In the genomic region with DNA sequence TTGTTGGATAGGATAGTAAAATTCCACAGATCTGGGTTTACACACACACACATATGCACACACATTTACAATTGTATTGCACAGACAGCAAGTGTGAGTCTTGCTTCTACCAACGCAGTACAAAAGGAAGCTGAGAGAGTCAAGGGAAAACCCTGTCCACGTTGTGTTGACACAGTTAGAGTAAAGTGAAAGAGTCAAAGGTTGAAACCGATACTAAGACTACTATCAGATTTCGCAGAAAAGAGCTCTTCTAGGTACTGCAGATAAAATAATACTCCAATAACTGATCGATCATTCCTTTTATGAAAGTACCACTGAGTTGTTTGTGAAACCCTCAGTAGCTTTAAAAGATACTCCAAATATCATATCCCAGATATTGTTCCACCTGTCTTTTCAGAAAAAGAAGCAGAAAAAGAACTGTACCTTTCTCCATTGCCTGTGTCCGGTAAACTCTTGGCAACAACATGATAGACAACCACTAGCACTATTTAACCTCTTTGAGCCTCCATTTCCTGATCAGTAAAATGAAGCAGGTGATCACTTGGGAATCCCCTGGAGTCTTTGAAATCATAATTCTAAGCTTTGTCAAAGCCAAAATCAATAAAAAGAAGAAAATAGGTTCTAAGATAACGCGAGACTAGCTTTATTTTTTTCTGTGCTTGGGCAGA, we compare ENCODE assay signal across 8 cellular contexts.
DNase-seq lines count a peak whose midpoint lies in the region; ATAC-seq and TF ChIP-seq lines count a peak whose summit lies in the region.

No MANE protein-coding gene starts in this region.

- no peaks in the 10 kb centered on the region for H3K9me3 ChIP-seq in CD4-positive, CD25-positive, alpha-beta regulatory T cell (ENCODE audit: control insufficient read depth in 2 of 2, low read length in 2 of 2)
- H3K9me3 ChIP-seq in heart left ventricle, result peaks cover 0 to 12% (median 0%) of the 10 kb centered on the region in 12 donors
- H3K9me3 ChIP-seq in aorta (ENCODE audit: control insufficient read depth, low read length), result no peaks in the 10 kb centered on the region
- peaks cover 0 to 7% (median 0%) of the 10 kb centered on the region in 11 donors for H3K9me3 ChIP-seq in heart right ventricle

- TF ChIP-seq POLR2A in heart left ventricle (IDR thresholded peaks at IDR 0.05), result no peak

- CTCF ChIA-PET in activated CD4-positive, alpha-beta memory T cell treated with anti-CD3 and anti-CD28 coated beads for 36 hours (lab: Charles Lee), result interaction anchor here (1.0 to 1.9 kb wide), 6 partner anchors 16 to 298 kb away, joined by 3 to 6 read pairs (median 4); no protein-coding TSS in a partner anchor

- H3K4me3 ChIP-seq in CD4-positive, CD25-positive, alpha-beta regulatory T cell (ENCODE audit: low read depth, low read length), result peak overlapping the region; percentile 88
- H3K4me3 ChIP-seq in heart left ventricle, result no peak overlapping the region
- H3K4me3 ChIP-seq in aorta (ENCODE audit: low read length in 2 of 2), result no peak overlapping the region
- no peak overlapping the region for H3K4me3 ChIP-seq in heart right ventricle

- TF ChIP-seq CTCF in heart left ventricle (IDR thresholded peaks at IDR 0.05) (no peak), heart right ventricle (IDR thresholded peaks at IDR 0.05) (no peak)

- no peaks in the 10 kb centered on the region for H3K36me3 ChIP-seq in CD4-positive, CD25-positive, alpha-beta regulatory T cell (ENCODE audit: control insufficient read depth, insufficient read depth, low read length)
- H3K36me3 ChIP-seq in heart left ventricle (no peaks in the 10 kb centered on the region), aorta (ENCODE audit: control insufficient read depth in 1 of 2, insufficient read depth in 2 of 2, low read length in 1 of 2) (no peaks in the 10 kb centered on the region), heart right ventricle (no peaks in the 10 kb centered on the region)

- peaks cover 29 to 63% (median 46%) of the 10 kb centered on the region in 4 donors for H3K4me1 Mint-ChIP-seq in CD4-positive, CD25-positive, alpha-beta regulatory T cell
- H3K4me1 Mint-ChIP-seq in activated CD4-positive, alpha-beta memory T cell treated with anti-CD3 and anti-CD28 coated beads for 36 hours (ENCODE audit: low read depth), result peaks cover 54% of the 10 kb centered on the region

- peaks cover 43% of the 10 kb centered on the region for H3K4me1 ChIP-seq in CD4-positive, CD25-positive, alpha-beta regulatory T cell (ENCODE audit: control insufficient read depth, insufficient read depth, low read length, poor library complexity, severe bottlenecking)
- H3K4me1 ChIP-seq in heart left ventricle (peaks cover 0 to 11% (median 0%) of the 10 kb centered on the region in 12 donors), aorta (ENCODE audit: control insufficient read depth in 1 of 2, insufficient read depth in 2 of 2, low read length in 2 of 2) (no peaks in the 10 kb centered on the region), heart right ventricle (peaks cover 0 to 4% (median 0%) of the 10 kb centered on the region in 9 donors)

- H3K27ac Mint-ChIP-seq in CD4-positive, CD25-positive, alpha-beta regulatory T cell, result peak overlapping the region; percentile 94 to 97 (median 96)
- H3K27ac Mint-ChIP-seq in activated CD4-positive, alpha-beta memory T cell treated with anti-CD3 and anti-CD28 coated beads for 36 hours, result peak overlapping the region; percentile 83

- WGBS in heart left ventricle, 4 donors, result 79 to 90% (median 84%) methylated on average over 8 of the region's 8 CpGs
- 81 to 85% methylated on average over 8 of the region's 8 CpGs for WGBS in aorta, 2 donors
- WGBS in heart right ventricle, 2 donors, result 79 to 83% methylated on average over 8 of the region's 8 CpGs

- peak in 2 of 3 donors; percentile 48 to 91 for DNase-seq in CD4-positive, CD25-positive, alpha-beta regulatory T cell
- DNase-seq in activated CD4-positive, alpha-beta memory T cell treated with anti-CD3 and anti-CD28 coated beads for 36 hours, result peak; percentile 35
- DNase-seq in heart left ventricle, result no peak
- DNase-seq in DMS79 (lab: John Stamatoyannopoulos, UW), result no peak
- no peak for DNase-seq in aorta
- DNase-seq in heart right ventricle, result no peak

- H3K27ac ChIP-seq in CD4-positive, CD25-positive, alpha-beta regulatory T cell (ENCODE audit: insufficient read depth, low read length, poor library complexity, severe bottlenecking), result peak overlapping the region; percentile 82
- peak overlapping the region in 1 of 12 donors; percentile 35 for H3K27ac ChIP-seq in heart left ventricle
- no peak overlapping the region for H3K27ac ChIP-seq in aorta (ENCODE audit: low read depth in 1 of 2, low read length in 2 of 2)
- H3K27ac ChIP-seq in heart right ventricle, result peak overlapping the region in 1 of 10 donors; percentile 28

- intact Hi-C loops in activated CD4-positive, alpha-beta memory T cell treated with anti-CD3 and anti-CD28 coated beads for 36 hours (cut with micrococcal nuclease), result loop anchor here (1.0 kb wide), 5 partner anchors 15 to 110 kb away; no protein-coding TSS in a partner anchor
- intact Hi-C loops in heart left ventricle (cut with DNase I), result no loop called here
- intact Hi-C loops in aorta (cut with DNase I), result no loop called here
- intact Hi-C loops in heart right ventricle (cut with DNase I), result no loop called here

- H3K36me3 Mint-ChIP-seq in CD4-positive, CD25-positive, alpha-beta regulatory T cell, result no peaks in the 10 kb centered on the region
- H3K36me3 Mint-ChIP-seq in activated CD4-positive, alpha-beta memory T cell treated with anti-CD3 and anti-CD28 coated beads for 36 hours, result no peaks in the 10 kb centered on the region

- no peaks in the 10 kb centered on the region for H3K9me3 Mint-ChIP-seq in CD4-positive, CD25-positive, alpha-beta regulatory T cell
- H3K9me3 Mint-ChIP-seq in activated CD4-positive, alpha-beta memory T cell treated with anti-CD3 and anti-CD28 coated beads for 36 hours, result no peaks in the 10 kb centered on the region

- H3K27me3 Mint-ChIP-seq in CD4-positive, CD25-positive, alpha-beta regulatory T cell, result no peaks in the 10 kb centered on the region
- no peaks in the 10 kb centered on the region for H3K27me3 Mint-ChIP-seq in activated CD4-positive, alpha-beta memory T cell treated with anti-CD3 and anti-CD28 coated beads for 36 hours

- peak overlapping the region; percentile 70 to 85 (median 82) for H3K4me3 Mint-ChIP-seq in CD4-positive, CD25-positive, alpha-beta regulatory T cell
- H3K4me3 Mint-ChIP-seq in activated CD4-positive, alpha-beta memory T cell treated with anti-CD3 and anti-CD28 coated beads for 36 hours, result peak overlapping the region; percentile 53

- ATAC-seq in CD4-positive, CD25-positive, alpha-beta regulatory T cell (ENCODE audit: low read depth in 2 of 2), result peak; percentile 95 to 96
- ATAC-seq in GM18870 (IDR thresholded peaks at IDR 0.05; ENCODE audit: unreplicated experiment) (peak; percentile 98), HG02943 (IDR thresholded peaks at IDR 0.05; ENCODE audit: low read depth, unreplicated experiment) (peak; percentile 97), heart left ventricle (no peak), aorta (ENCODE audit: low FRiP score) (no peak), heart right ventricle (no peak)

- H3K27me3 ChIP-seq in CD4-positive, CD25-positive, alpha-beta regulatory T cell (ENCODE audit: control insufficient read depth, insufficient read depth, low read length), result no peaks in the 10 kb centered on the region
- H3K27me3 ChIP-seq in heart left ventricle (no peaks in the 10 kb centered on the region), aorta (ENCODE audit: control insufficient read depth in 1 of 2, insufficient read depth in 2 of 2, low read length in 1 of 2) (no peaks in the 10 kb centered on the region), heart right ventricle (no peaks in the 10 kb centered on the region)

- POLR2A ChIA-PET in activated CD4-positive, alpha-beta memory T cell treated with anti-CD3 and anti-CD28 coated beads for 36 hours (lab: Charles Lee), result interaction anchor here (0.6 to 2.2 kb wide), 17 partner anchors 10 to 314 kb away, joined by 3 to 24 read pairs (median 5); a partner anchor contains a TSS

Comparison
In these comparisons a context has a peak if more than half of its experiments do, and no peak if none do; other contexts are left out.
1. ATAC-seq: peak in CD4-positive, CD25-positive, alpha-beta regulatory T cell (2 of 2), GM18870 (single experiment) and HG02943 (single experiment); none in heart left ventricle (0 of 4), aorta (single experiment) and heart right ventricle (0 of 8).
2. DNase-seq: peak in CD4-positive, CD25-positive, alpha-beta regulatory T cell (2 of 3) and activated CD4-positive, alpha-beta memory T cell treated with anti-CD3 and anti-CD28 coated beads for 36 hours (single experiment); none in heart left ventricle (0 of 5), DMS79 (single experiment), aorta (0 of 2) and heart right ventricle (0 of 2).